3 cellular contexts compared by ENCODE assay signal in the genomic region with DNA sequence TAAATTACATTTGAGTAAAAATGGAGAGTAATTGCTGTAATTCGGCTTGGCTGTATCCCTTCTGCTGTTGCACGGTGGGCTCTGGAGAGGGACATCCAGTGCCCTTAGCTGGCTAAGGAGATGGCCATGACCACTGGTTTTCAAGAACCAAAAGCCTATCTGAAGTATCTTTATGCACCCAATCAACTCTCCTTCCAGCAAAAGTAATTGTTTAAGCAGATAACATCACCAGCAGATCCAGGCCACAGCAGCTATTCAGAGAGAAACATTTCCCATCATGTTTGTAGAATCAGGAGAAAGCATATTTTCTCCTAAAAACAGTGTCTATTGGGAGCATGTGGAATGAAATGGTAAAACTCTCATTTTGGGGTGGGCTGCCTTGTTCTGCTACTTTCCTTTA.
"Had no signal": no experiment of that assay in that cellular context is flagged by ENCODE, and none has a peak within 500 bp of the region (broad histone marks: within the 10 kb centered on the region; RNA-seq: fewer than 3 reads in every experiment).

No MANE protein-coding gene starts in this region.

- DNase-seq: GDM1, GF-D8 had no signal

- H3K4me3 ChIP-seq: GM12878 had no signal

- ATAC-seq: GM12878 had no signal
